8 cellular contexts compared by ENCODE assay signal in the genomic region with DNA sequence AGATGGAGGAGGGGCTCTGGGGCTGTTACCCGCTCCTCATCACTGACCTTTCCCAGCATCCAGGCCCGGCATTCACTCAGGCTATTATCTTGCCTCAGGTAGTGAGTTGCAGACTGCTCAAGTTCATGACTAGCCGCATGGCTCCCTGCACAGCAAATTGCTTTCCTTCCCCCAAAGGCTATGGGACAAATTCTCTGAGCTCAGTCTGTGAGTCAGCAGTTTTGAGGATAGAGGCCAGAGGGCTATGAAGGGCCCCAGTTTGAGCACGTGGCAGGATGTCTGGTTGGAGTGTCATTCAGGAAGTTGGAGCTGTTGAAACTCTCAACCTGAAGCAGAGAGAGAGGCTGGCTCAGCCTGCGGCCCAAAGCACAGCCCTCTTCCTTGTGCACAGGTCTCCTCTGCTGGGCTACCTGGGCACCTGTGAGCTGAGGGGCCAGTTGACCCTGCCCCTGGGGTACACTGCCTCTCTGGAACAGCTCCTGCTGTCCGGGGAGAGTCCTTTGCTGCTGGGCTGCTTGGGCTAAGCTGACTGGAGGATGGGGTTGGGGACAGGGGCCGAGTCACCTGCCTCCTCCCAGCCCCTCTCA. TPM values are rescaled to one million over a fixed set of nuclear protein-coding genes. Genes with fewer than 3 reads are reported as not detected.
DNase-seq lines count a peak whose midpoint lies in the region; ATAC-seq and TF ChIP-seq lines count a peak whose summit lies in the region.

No MANE protein-coding gene starts in this region.

- no peak overlapping the region for H3K4me3 Mint-ChIP-seq in T-helper 17 cell

- peaks cover 7% of the 10 kb centered on the region for H3K4me1 Mint-ChIP-seq in T-helper 17 cell

- peaks cover 6% of the 10 kb centered on the region for H3K36me3 Mint-ChIP-seq in T-helper 17 cell (ENCODE audit: low read depth)

- no peaks in the 10 kb centered on the region for H3K27me3 Mint-ChIP-seq in T-helper 17 cell

- H3K4me3 ChIP-seq in fibroblast of mammary gland (ENCODE audit: control insufficient read depth, low read depth, low read length): no peak overlapping the region

- DNase-seq in AG09319 (ENCODE audit: extremely low read depth, low read depth): peak; percentile 54
- DNase-seq in T-helper 17 cell: no peak
- peak; percentile 96 for DNase-seq in fibroblast of mammary gland (ENCODE audit: low read depth)
- peak; percentile 84 for DNase-seq in non-pigmented ciliary epithelial cell (ENCODE audit: low read depth)
- no peak for DNase-seq in DMS79 (lab: John Stamatoyannopoulos, UW)

- ATAC-seq in GM18907 (IDR thresholded peaks at IDR 0.05; ENCODE audit: unreplicated experiment): peak; percentile 77
- ATAC-seq in HG03342 (IDR thresholded peaks at IDR 0.05; ENCODE audit: unreplicated experiment): peak; percentile 88
- ATAC-seq in T-helper 17 cell: peak; percentile 73
- ATAC-seq in HG02840 (IDR thresholded peaks at IDR 0.05; ENCODE audit: low FRiP score, unreplicated experiment): no peak

- TF ChIP-seq CTCF in AG09319 (IDR thresholded peaks at IDR 0.05; ENCODE audit: low read depth, low read length): no peak
- no peak for TF ChIP-seq CTCF in fibroblast of mammary gland (conservative IDR thresholded peaks at IDR 0.05; ENCODE audit: control insufficient read depth, insufficient read depth, low read depth, low read length)

- H3K9me3 ChIP-seq in T-helper 17 cell (ENCODE audit: control insufficient read depth, low read length, poor library complexity, severe bottlenecking): no peaks in the 10 kb centered on the region

- H3K27ac Mint-ChIP-seq in T-helper 17 cell: peak overlapping the region; percentile 39

RNA-seq across cellular contexts. Expression of gene FAH, which starts 7.9 kb away (rescaled TPM):
- 10 to 100 TPM in 1 of 2 donors, 1 to 10 TPM in 1; 5.2 to 16.3 TPM for total RNA-seq in T-helper 17 cell

Comparison
In these comparisons a context has a peak if more than half of its experiments do, and no peak if none do; other contexts are left out.
1. DNase-seq: peak in AG09319 (single experiment), fibroblast of mammary gland (single experiment) and non-pigmented ciliary epithelial cell (single experiment); none in T-helper 17 cell (0 of 3) and DMS79 (single experiment).